9 cellular contexts compared by ENCODE assay signal in genomic region chr14:81137316-81137715, GRCh38.
DNase-seq lines count a peak whose midpoint lies in the region; ATAC-seq and TF ChIP-seq lines count a peak whose summit lies in the region.
"Had no signal": no experiment of that assay in that cellular context is flagged by ENCODE, and none has a peak within 500 bp of the region (broad histone marks: within the 10 kb centered on the region; RNA-seq: fewer than 3 reads in every experiment).

No MANE protein-coding gene starts in this region.

- H3K36me3 ChIP-seq in testis (ENCODE audit: low read depth, missing control alignments), result no peaks in the 10 kb centered on the region

- H3K4me1 ChIP-seq in testis, result no peaks in the 10 kb centered on the region

- no peak for TF ChIP-seq CTCF in epithelial cell of esophagus (IDR thresholded peaks at IDR 0.05; ENCODE audit: insufficient read depth, low read depth, low read length, missing control alignments)
- TF ChIP-seq CTCF in testis (IDR thresholded peaks at IDR 0.05), result no peak

- DNase-seq in EL, result peak; percentile 79
- DNase-seq in NCI-H69 (lab: John Stamatoyannopoulos, UW), result peak; percentile 65
- DNase-seq in epithelial cell of esophagus (ENCODE audit: low read depth), result peak; percentile 88
- DNase-seq in non-pigmented ciliary epithelial cell (ENCODE audit: low read depth), result peak; percentile 26
- no peak for DNase-seq in testis
- DNase-seq in cerebellum (ENCODE audit: low spot score), result no peak
- no peak for DNase-seq in mesenteric fat pad (ENCODE audit: low spot score)
- DNase-seq: NCI-H1436 had no signal

- no peak for ATAC-seq in HG02798 (IDR thresholded peaks at IDR 0.05; ENCODE audit: poor library complexity, unreplicated experiment)

- TF ChIP-seq POLR2A in testis (IDR thresholded peaks at IDR 0.05), result no peak

- H3K27ac ChIP-seq in testis, result no peak overlapping the region

- H3K4me3 ChIP-seq in epithelial cell of esophagus (ENCODE audit: low read length) (no peak overlapping the region), testis (no peak overlapping the region)

- no peaks in the 10 kb centered on the region for H3K27me3 ChIP-seq in testis

- intact Hi-C loops in testis (cut with DNase I; ENCODE audit: low total_unique reads), result no loop called here

- no peaks in the 10 kb centered on the region for H3K9me3 ChIP-seq in testis

- 82 to 86% methylated on average over 2 of the region's 2 CpGs for WGBS in testis, 2 donors

Comparison
In these comparisons a context has a peak if more than half of its experiments do, and no peak if none do; other contexts are left out.
1. DNase-seq: peak in EL (single experiment), NCI-H69 (single experiment), epithelial cell of esophagus (single experiment) and non-pigmented ciliary epithelial cell (single experiment); none in testis (single experiment), cerebellum (single experiment) and mesenteric fat pad (single experiment).